Comparison of ENCODE assay signal across 8 cellular contexts in genomic region chr16:1964506-1965471, GRCh38. TPM values are rescaled to one million over a fixed set of nuclear protein-coding genes. Genes with fewer than 3 reads are reported as not detected.
DNase-seq lines count a peak whose midpoint lies in the region; ATAC-seq, FAIRE-seq and TF ChIP-seq lines count a peak whose summit lies in the region.

Gene RPS2, minus strand, starts transcription at chr16:1964826. Its CDS starts 201 bp downstream, at chr16:1964625.

- peak within 1 kb of the TSS; percentile 95 for H3K27ac Mint-ChIP-seq in astrocyte (ENCODE audit: unreplicated experiment)

- peak within 1 kb of the TSS; percentile 70 for H2AFZ ChIP-seq in astrocyte (ENCODE audit: low read depth, low read length)

- H3K4me2 ChIP-seq in astrocyte (ENCODE audit: low read length) = peak within 1 kb of the TSS; percentile 99

- DNase-seq in NCI-H2029 (lab: John Stamatoyannopoulos, UW) (peak; percentile 97), T-helper 22 cell (ENCODE audit: low read depth) (peak; percentile 100), astrocyte (ENCODE audit: low read depth) (peak; percentile 92), right cardiac atrium (peak; percentile 99 to 100 (median 100)), aorta (peak; percentile 99 to 100)

- peak within 1 kb of the TSS; percentile 96 for H3K27ac ChIP-seq in astrocyte (ENCODE audit: low read depth, low read length)
- H3K27ac ChIP-seq in right cardiac atrium (ENCODE audit: low read length) = peak within 1 kb of the TSS; percentile 83
- H3K27ac ChIP-seq in rectal smooth muscle tissue (ENCODE audit: low read depth, low read length) = peak within 1 kb of the TSS; percentile 95
- peak within 1 kb of the TSS; percentile 78 to 91 for H3K27ac ChIP-seq in aorta (ENCODE audit: low read depth in 1 of 2, low read length in 2 of 2)

- peak within 1 kb of the TSS; percentile 97 for H3K4me3 Mint-ChIP-seq in astrocyte (ENCODE audit: unreplicated experiment)

- H4K20me1 ChIP-seq in astrocyte (ENCODE audit: insufficient read depth, low read length) = peaks cover 49% of the 10 kb centered on the region

- WGBS in right cardiac atrium = under 1% methylated on average over 104 of the region's 104 CpGs
- 0 to 1% methylated on average over 88 to 104 of the region's 104 CpGs for WGBS in aorta, 2 donors

- H3K9me3 ChIP-seq in astrocyte (ENCODE audit: insufficient read depth, low read depth, low read length) (no peaks in the 10 kb centered on the region), right cardiac atrium (ENCODE audit: control insufficient read depth, low read length) (no peaks in the 10 kb centered on the region), aorta (ENCODE audit: control insufficient read depth, low read length) (no peaks in the 10 kb centered on the region)

- peak within 1 kb of the TSS; percentile 91 for H3K4me3 ChIP-seq in astrocyte (ENCODE audit: insufficient read depth, low read depth, low read length)
- peak within 1 kb of the TSS; percentile 81 for H3K4me3 ChIP-seq in right cardiac atrium (ENCODE audit: low read length)
- H3K4me3 ChIP-seq in rectal smooth muscle tissue (ENCODE audit: low read length) = peak within 1 kb of the TSS; percentile 80
- peak within 1 kb of the TSS; percentile 70 to 78 for H3K4me3 ChIP-seq in aorta (ENCODE audit: low read length in 2 of 2)

- H3K36me3 Mint-ChIP-seq in astrocyte (ENCODE audit: low read depth, unreplicated experiment) = peaks cover 20% of the 10 kb centered on the region

- no peaks in the 10 kb centered on the region for H3K27me3 Mint-ChIP-seq in astrocyte (ENCODE audit: low read depth, unreplicated experiment)

- peaks cover 9% of the 10 kb centered on the region for H3K36me3 ChIP-seq in astrocyte (ENCODE audit: insufficient read depth, low read length)
- H3K36me3 ChIP-seq in rectal smooth muscle tissue (ENCODE audit: control insufficient read depth, insufficient read depth, low read length) = peaks cover 16% of the 10 kb centered on the region
- H3K36me3 ChIP-seq in aorta (ENCODE audit: control insufficient read depth in 1 of 2, insufficient read depth in 2 of 2, low read length in 1 of 2) = peaks cover 0 to 4% of the 10 kb centered on the region in 2 donors

- TF ChIP-seq CTCF in astrocyte (IDR thresholded peaks at IDR 0.05; ENCODE audit: insufficient read depth, low read depth, low read length) = no peak

- ATAC-seq in GM18505 (IDR thresholded peaks at IDR 0.05; ENCODE audit: unreplicated experiment) (peak; percentile 71), HG02973 (IDR thresholded peaks at IDR 0.05; ENCODE audit: unreplicated experiment) (peak; percentile 73), right cardiac atrium (peak; percentile 96 to 98), aorta (ENCODE audit: low FRiP score) (peak; percentile 97)

- H3K27me3 ChIP-seq in astrocyte (ENCODE audit: insufficient read depth, low read length) (no peaks in the 10 kb centered on the region), right cardiac atrium (ENCODE audit: control insufficient read depth, insufficient read depth) (no peaks in the 10 kb centered on the region), rectal smooth muscle tissue (ENCODE audit: control insufficient read depth, insufficient read depth, low read length) (no peaks in the 10 kb centered on the region), aorta (ENCODE audit: control insufficient read depth in 1 of 2, insufficient read depth in 2 of 2, low read length in 1 of 2) (peaks cover 0 to 2% of the 10 kb centered on the region in 2 donors)

- peak within 1 kb of the TSS; percentile 92 for H3K9ac ChIP-seq in astrocyte (ENCODE audit: low read length)
- H3K9ac ChIP-seq in rectal smooth muscle tissue (ENCODE audit: low read length) = peak within 1 kb of the TSS; percentile 84

- peaks cover 37% of the 10 kb centered on the region for H3K4me1 ChIP-seq in astrocyte (ENCODE audit: insufficient read depth, low read length)
- peaks cover 15% of the 10 kb centered on the region for H3K4me1 ChIP-seq in right cardiac atrium (ENCODE audit: control insufficient read depth, insufficient read depth, low read length)
- H3K4me1 ChIP-seq in rectal smooth muscle tissue (ENCODE audit: control insufficient read depth, insufficient read depth, low read length) = peaks cover 18% of the 10 kb centered on the region
- no peaks in the 10 kb centered on the region for H3K4me1 ChIP-seq in aorta (ENCODE audit: control insufficient read depth in 1 of 2, insufficient read depth in 2 of 2, low read length in 2 of 2)

- intact Hi-C loops in right cardiac atrium (cut with DNase I) = no loop called here
- intact Hi-C loops in aorta (cut with DNase I) = no loop called here

- peak; percentile 100 for TF ChIP-seq POLR2A in GM18505 (IDR thresholded peaks at IDR 0.05; ENCODE audit: borderline replicate concordance, extremely low read depth, insufficient read depth, insufficient read length)

- peaks cover 70% of the 10 kb centered on the region for H3K79me2 ChIP-seq in astrocyte (ENCODE audit: insufficient read depth, low read length)

- FAIRE-seq in astrocyte (lab: Jason Lieb, UNC) = no peak

- no peaks in the 10 kb centered on the region for H3K9me3 Mint-ChIP-seq in astrocyte (ENCODE audit: unreplicated experiment)

- peaks cover 20% of the 10 kb centered on the region for H3K4me1 Mint-ChIP-seq in astrocyte (ENCODE audit: low read depth, unreplicated experiment)

RNA-seq across cellular contexts. Expression of gene RPS2, which starts in this region (rescaled TPM):
- total RNA-seq in astrocyte (2,350 and 2,534 TPM in 2 replicates), right cardiac atrium (1,000 to 10,000 TPM in 3 of 4 donors, 100 to 1,000 TPM in 1; 947 to 1,371 (median 1,063) TPM), aorta (1,000 to 10,000 TPM; 1,132 to 1,263 TPM)
- polyA plus RNA-seq in right cardiac atrium (1,244 TPM), aorta (1,000 to 10,000 TPM; 1,596 to 2,049 TPM)

Comparison
In these comparisons a context has a peak if more than half of its experiments do, and no peak if none do; other contexts are left out.
1. Peak in every context shown above with its lines: DNase-seq, ATAC-seq, H3K4me3 ChIP-seq and H3K27ac ChIP-seq.